In genomic region chr3:161639095-161639494, GRCh38 we compare ENCODE assay signal across 5 cellular contexts.
DNase-seq lines count a peak whose midpoint lies in the region; ATAC-seq, FAIRE-seq and TF ChIP-seq lines count a peak whose summit lies in the region.
"Not testable (repeated sequence)": the region's sequence is repeated elsewhere in the genome, so short reads cannot be mapped to it uniquely, and the experiment has no call there.

No MANE protein-coding gene starts in this region.

- TF ChIP-seq POLR2A in HepG2 (IDR thresholded peaks at IDR 0.05; ENCODE audit: insufficient read depth in 1 of 2, low read depth in 2 of 2, low read length in 2 of 2) = not testable (repeated sequence)

- peak; percentile 29 for FAIRE-seq in endometrium (lab: Jason Lieb, UNC)
- FAIRE-seq in HepG2 (lab: Jason Lieb, UNC) = not testable (repeated sequence)

- H3K4me1 ChIP-seq in HepG2 (ENCODE audit: insufficient read depth, low read length) = not testable (repeated sequence)

- not testable (repeated sequence) for BruUV-seq in HepG2 (replicated peaks; lab: Mats Ljungman, UMichigan)

- H2AFZ ChIP-seq in HepG2 (ENCODE audit: low read length) = not testable (repeated sequence)

- H3K4me2 ChIP-seq in HepG2 (ENCODE audit: low read depth, low read length) = not testable (repeated sequence)

- peak; percentile 58 for DNase-seq in Right ventricle myocardium inferior (ENCODE audit: missing footprints)
- DNase-seq in HepG2 (ENCODE audit: low spot score); neural crest cell (ENCODE audit: low read depth, low spot score): not testable (repeated sequence)
- peak; percentile 52 for DNase-seq in posterior vena cava (ENCODE audit: low spot score)

- not testable (repeated sequence) for H3K9ac ChIP-seq in HepG2 (ENCODE audit: insufficient read depth, low read depth, low read length)

- 46% methylated on average over 5 of the region's 5 CpGs for WGBS in HepG2 (ENCODE audit: low lambda C conversion rate)

- not testable (repeated sequence) for H3K36me3 ChIP-seq in HepG2 (replicated peaks in 1 of 2; ENCODE audit: control insufficient read depth in 1 of 2, insufficient read depth in 2 of 2, low read length in 2 of 2)

- H3K36me3 Mint-ChIP-seq in neural crest cell (ENCODE audit: low read depth) = not testable (repeated sequence)

- not testable (repeated sequence) for H3K27me3 ChIP-seq in HepG2 (ENCODE audit: control insufficient read depth in 1 of 2, insufficient read depth in 2 of 2, low read length in 2 of 2)

- CTCF ChIA-PET in HepG2 (lab: Yijun Ruan, JAX; ENCODE audit: low intra/inter-chr PET ratio, low total read pairs) = not testable (repeated sequence)

- not testable (repeated sequence) for TF ChIP-seq RAD21 in HepG2 (CRISPR knock-in tag; IDR thresholded peaks at IDR 0.05)

- POLR2A ChIA-PET in HepG2 (lab: Yijun Ruan, JAX) = not testable (repeated sequence)

- not testable (repeated sequence) for H3K4me3 ChIP-seq in HepG2 (replicated peaks in 1 of 3; ENCODE audit: insufficient read depth in 1 of 3, low read depth in 2 of 3, low read length in 3 of 3)

- ATAC-seq in Right ventricle myocardium inferior, HepG2: not testable (repeated sequence)

- H3K27ac Mint-ChIP-seq in neural crest cell (ENCODE audit: unreplicated experiment) = peak overlapping the region; percentile 96

- not testable (repeated sequence) for H4K20me1 ChIP-seq in HepG2 (ENCODE audit: insufficient read depth, low read length)

- not testable (repeated sequence) for H3K27ac ChIP-seq in HepG2 (ENCODE audit: extremely low read length, insufficient read depth, low read length)

- H3K79me2 ChIP-seq in HepG2 (ENCODE audit: insufficient read depth, low read length) = not testable (repeated sequence)

- H3K9me3 Mint-ChIP-seq in neural crest cell = not testable (repeated sequence)

- H3K9me3 ChIP-seq in HepG2 (ENCODE audit: low read length) = not testable (repeated sequence)

- H3K4me1 Mint-ChIP-seq in neural crest cell = not testable (repeated sequence)

- H3K27me3 Mint-ChIP-seq in neural crest cell (ENCODE audit: low read depth) = not testable (repeated sequence)

- intact Hi-C loops in Right ventricle myocardium inferior (cut with DNase I); HepG2 (cut with micrococcal nuclease; ENCODE audit: unreplicated experiment); posterior vena cava (cut with DNase I): not testable (repeated sequence)

- H3K4me3 Mint-ChIP-seq in neural crest cell = not testable (repeated sequence)

- not testable (repeated sequence) for TF ChIP-seq EP300 in HepG2 (IDR thresholded peaks at IDR 0.05; ENCODE audit: low read depth in 2 of 2, low read length in 2 of 2); HepG2 (CRISPR knock-in tag; IDR thresholded peaks at IDR 0.05; ENCODE audit: borderline replicate concordance)

- TF ChIP-seq CTCF in HepG2 (CRISPR knock-in tag; IDR thresholded peaks at IDR 0.05); neural crest cell (conservative IDR thresholded peaks at IDR 0.05): not testable (repeated sequence)

- in situ Hi-C loops in HepG2 (cut with HindIII; ENCODE audit: extremely low pct_ligation_motif_present, low pct_unique_long_range_greater_than_20kb) = not testable (repeated sequence)

TF ChIP-seq in HepG2, 621 proteins besides CTCF, POLR2A, EP300 and RAD21:
- TF ChIP-seq, protein P1, sequence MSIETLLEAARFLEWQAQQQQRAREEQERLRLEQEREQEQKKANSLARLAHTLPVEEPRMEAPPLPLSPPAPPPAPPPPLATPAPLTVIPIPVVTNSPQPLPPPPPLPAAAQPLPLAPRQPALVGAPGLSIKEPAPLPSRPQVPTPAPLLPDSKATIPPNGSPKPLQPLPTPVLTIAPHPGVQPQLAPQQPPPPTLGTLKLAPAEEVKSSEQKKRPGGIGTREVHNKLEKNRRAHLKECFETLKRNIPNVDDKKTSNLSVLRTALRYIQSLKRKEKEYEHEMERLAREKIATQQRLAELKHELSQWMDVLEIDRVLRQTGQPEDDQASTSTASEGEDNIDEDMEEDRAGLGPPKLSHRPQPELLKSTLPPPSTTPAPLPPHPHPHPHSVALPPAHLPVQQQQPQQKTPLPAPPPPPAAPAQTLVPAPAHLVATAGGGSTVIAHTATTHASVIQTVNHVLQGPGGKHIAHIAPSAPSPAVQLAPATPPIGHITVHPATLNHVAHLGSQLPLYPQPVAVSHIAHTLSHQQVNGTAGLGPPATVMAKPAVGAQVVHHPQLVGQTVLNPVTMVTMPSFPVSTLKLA (IDR thresholded peaks at IDR 0.05) = peak; percentile 27; the same call in 1 of the 2 replicates
